ENCODE assay signal across 16 cellular contexts in genomic region chr3:36895488-36896409, GRCh38. TPM values are rescaled to one million over a fixed set of nuclear protein-coding genes. Genes with fewer than 3 reads are reported as not detected.
DNase-seq lines count a peak whose midpoint lies in the region; ATAC-seq and TF ChIP-seq lines count a peak whose summit lies in the region.
"Had no signal": no experiment of that assay in that cellular context is flagged by ENCODE, and none has a peak within 500 bp of the region (broad histone marks: within the 10 kb centered on the region; RNA-seq: fewer than 3 reads in every experiment).

No MANE protein-coding gene starts in this region.

- H3K4me1 ChIP-seq in Loucy (ENCODE audit: insufficient read depth, low read length, poor library complexity, severe bottlenecking) (peaks cover 36% of the 10 kb centered on the region), neutrophil (ENCODE audit: control insufficient read depth in 1 of 2, insufficient read depth in 1 of 2, low read depth in 1 of 2, low read length in 1 of 2) (peaks cover 48 to 57% of the 10 kb centered on the region in 2 experiments)
- H3K4me1 ChIP-seq: SJSA1 had no signal

- peak; percentile 20 for ATAC-seq in activated CD8-positive, alpha-beta memory T cell treated with anti-CD3 and anti-CD28 coated beads, Interleukin-2, amount 10 ng/mL, durations not matched to agents 7 days and 5 days
- no peak for ATAC-seq in HG03342 (IDR thresholded peaks at IDR 0.05; ENCODE audit: unreplicated experiment)
- ATAC-seq: gastrocnemius medialis had no signal

- no peaks in the 10 kb centered on the region for H3F3A ChIP-seq in Loucy (ENCODE audit: low read depth)

- H3K9me3 ChIP-seq in Loucy (ENCODE audit: insufficient read depth, low read depth, low read length) (no peaks in the 10 kb centered on the region), neutrophil (no peaks in the 10 kb centered on the region)
- H3K9me3 ChIP-seq: gastrocnemius medialis, ovary, SJSA1 had no signal

- peak overlapping the region; percentile 37 for H3K4me3 ChIP-seq in Loucy (ENCODE audit: low read length, poor library complexity, severe bottlenecking)
- H3K4me3 ChIP-seq in neutrophil (ENCODE audit: low read depth in 1 of 2, low read length in 1 of 2): peak overlapping the region in 1 of 2 experiments; percentile 44
- H3K4me3 ChIP-seq: cardiac muscle cell, gastrocnemius medialis, ovary, SJSA1 had no signal

- peak overlapping the region; percentile 65 for H3K4me2 ChIP-seq in Loucy (ENCODE audit: low read depth, low read length, poor library complexity, severe bottlenecking)

- no peak overlapping the region for H3K27ac Mint-ChIP-seq in activated CD8-positive, alpha-beta memory T cell treated with anti-CD3 and anti-CD28 coated beads, Interleukin-2, amount 10 ng/mL, durations not matched to agents 7 days and 5 days
- peak overlapping the region; percentile 5 for H3K27ac Mint-ChIP-seq in activated CD4-positive, alpha-beta memory T cell treated with anti-CD3 and anti-CD28 coated beads for 36 hours

- peak overlapping the region; percentile 21 for H3K9ac ChIP-seq in Loucy (ENCODE audit: low read depth, low read length, poor library complexity, severe bottlenecking)

- no peaks in the 10 kb centered on the region for H3K27me3 Mint-ChIP-seq in activated CD8-positive, alpha-beta memory T cell treated with anti-CD3 and anti-CD28 coated beads, Interleukin-2, amount 10 ng/mL, durations not matched to agents 7 days and 5 days
- H3K27me3 Mint-ChIP-seq in activated CD4-positive, alpha-beta memory T cell treated with anti-CD3 and anti-CD28 coated beads for 36 hours: no peaks in the 10 kb centered on the region

- peaks cover 37% of the 10 kb centered on the region for H3K4me1 Mint-ChIP-seq in activated CD8-positive, alpha-beta memory T cell treated with anti-CD3 and anti-CD28 coated beads, Interleukin-2, amount 10 ng/mL, durations not matched to agents 7 days and 5 days
- H3K4me1 Mint-ChIP-seq in activated CD4-positive, alpha-beta memory T cell treated with anti-CD3 and anti-CD28 coated beads for 36 hours (ENCODE audit: low read depth): peaks cover 51% of the 10 kb centered on the region

- peaks cover 84% of the 10 kb centered on the region for H3K36me3 Mint-ChIP-seq in activated CD8-positive, alpha-beta memory T cell treated with anti-CD3 and anti-CD28 coated beads, Interleukin-2, amount 10 ng/mL, durations not matched to agents 7 days and 5 days
- H3K36me3 Mint-ChIP-seq in activated CD4-positive, alpha-beta memory T cell treated with anti-CD3 and anti-CD28 coated beads for 36 hours: peaks cover 2% of the 10 kb centered on the region

- no peak for DNase-seq in activated CD8-positive, alpha-beta memory T cell treated with anti-CD3 and anti-CD28 coated beads, Interleukin-2, amount 10 ng/mL, durations not matched to agents 7 days and 5 days
- no peak for DNase-seq in activated CD8-positive, alpha-beta memory T cell treated with anti-CD3 and anti-CD28 coated beads, Interleukin-2, amount 50 U/mL, for 48 hours
- DNase-seq in activated CD4-positive, alpha-beta memory T cell treated with anti-CD3 and anti-CD28 coated beads for 36 hours: no peak
- DNase-seq in kidney tubule cell (ENCODE audit: low spot score): no peak
- no peak for DNase-seq in midbrain (lab: John Stamatoyannopoulos, UW)
- DNase-seq: activated CD4-positive, CD25-positive, alpha-beta regulatory T cell; activated effector memory CD4-positive, alpha-beta T cell treated with anti-CD3 and anti-CD28 coated beads, Interleukin-2, amount 50 U/mL, for 16 hours; DMS153; gastrocnemius medialis; NK-92 treated with Interleukin-12 subunit alpha and Interleukin-12 subunit beta, amount 100 ng/mL, for 24 hours; ovary had no signal

- H3K9me3 Mint-ChIP-seq in activated CD8-positive, alpha-beta memory T cell treated with anti-CD3 and anti-CD28 coated beads, Interleukin-2, amount 10 ng/mL, durations not matched to agents 7 days and 5 days (ENCODE audit: low read depth): no peaks in the 10 kb centered on the region
- no peaks in the 10 kb centered on the region for H3K9me3 Mint-ChIP-seq in activated CD4-positive, alpha-beta memory T cell treated with anti-CD3 and anti-CD28 coated beads for 36 hours

- CTCF ChIA-PET in activated CD8-positive, alpha-beta memory T cell treated with anti-CD3 and anti-CD28 coated beads, Interleukin-2, amount 10 ng/mL, durations not matched to agents 7 days and 5 days (lab: Charles Lee): interaction anchor here (1.8 kb wide), 1 partner anchor 12 kb away, joined by 3 read pairs; no protein-coding TSS in a partner anchor
- CTCF ChIA-PET in activated CD4-positive, alpha-beta memory T cell treated with anti-CD3 and anti-CD28 coated beads for 36 hours (lab: Charles Lee): interaction anchor here (2.1 kb wide), 1 partner anchor 63 kb away, joined by 11 read pairs; no protein-coding TSS in a partner anchor

- H3K27me3 ChIP-seq in Loucy (ENCODE audit: insufficient read depth, low read length, poor library complexity, severe bottlenecking): no peaks in the 10 kb centered on the region
- H3K27me3 ChIP-seq in neutrophil: no peaks in the 10 kb centered on the region
- H3K27me3 ChIP-seq: cardiac muscle cell, gastrocnemius medialis, ovary, SJSA1 had no signal

- no peaks in the 10 kb centered on the region for H3K79me2 ChIP-seq in Loucy (ENCODE audit: insufficient read depth, low read length)

- H2AFZ ChIP-seq in Loucy (ENCODE audit: low read length): no peak overlapping the region

- no peak overlapping the region for H3K4me3 Mint-ChIP-seq in activated CD8-positive, alpha-beta memory T cell treated with anti-CD3 and anti-CD28 coated beads, Interleukin-2, amount 10 ng/mL, durations not matched to agents 7 days and 5 days
- H3K4me3 Mint-ChIP-seq in activated CD4-positive, alpha-beta memory T cell treated with anti-CD3 and anti-CD28 coated beads for 36 hours: no peak overlapping the region

- H4K20me1 ChIP-seq in Loucy (ENCODE audit: insufficient read depth, low read length, poor library complexity, severe bottlenecking): no peaks in the 10 kb centered on the region

- peak overlapping the region; percentile 86 for H3K27ac ChIP-seq in neutrophil
- H3K27ac ChIP-seq: cardiac muscle cell, gastrocnemius medialis, ovary, SJSA1 had no signal

- H3K9me2 ChIP-seq in Loucy (replicated peaks; ENCODE audit: low read depth, low read length): no peaks in the 10 kb centered on the region

- TF ChIP-seq CTCF in Loucy (conservative IDR thresholded peaks at IDR 0.05; ENCODE audit: low read length) (no peak), neutrophil (IDR thresholded peaks at IDR 0.05) (no peak)

- POLR2A ChIA-PET in activated CD4-positive, alpha-beta memory T cell treated with anti-CD3 and anti-CD28 coated beads for 36 hours (lab: Charles Lee): no interaction called here

- intact Hi-C loops in activated CD4-positive, alpha-beta memory T cell treated with anti-CD3 and anti-CD28 coated beads for 36 hours (cut with micrococcal nuclease): loop anchor here (2.0 kb wide), 1 partner anchor 17 kb away; no protein-coding TSS in a partner anchor

- peaks cover 5% of the 10 kb centered on the region; the same call in 1 of the 2 replicates for H3K36me3 ChIP-seq in Loucy (ENCODE audit: insufficient read depth, low read length)
- H3K36me3 ChIP-seq in neutrophil: peaks cover 70% of the 10 kb centered on the region
- H3K36me3 ChIP-seq: cardiac muscle cell, gastrocnemius medialis, ovary, SJSA1 had no signal

RNA-seq across cellular contexts. Expression of gene TRANK1, which starts 49.1 kb away (rescaled TPM):
- 10 to 100 TPM; 41.8 to 84.3 TPM for total RNA-seq in activated CD8-positive, alpha-beta memory T cell treated with anti-CD3 and anti-CD28 coated beads, Interleukin-2, amount 10 ng/mL, durations not matched to agents 7 days and 5 days
- 10 to 100 TPM; 11.7 to 17.1 TPM for total RNA-seq in activated CD4-positive, alpha-beta memory T cell treated with anti-CD3 and anti-CD28 coated beads for 36 hours
